In genomic region chr11:110710520-110711381, GRCh38 we compare ENCODE assay signal across 8 cellular contexts. TPM values are rescaled to one million over a fixed set of nuclear protein-coding genes. Genes with fewer than 3 reads are reported as not detected.
DNase-seq lines count a peak whose midpoint lies in the region; ATAC-seq, FAIRE-seq and TF ChIP-seq lines count a peak whose summit lies in the region.

No MANE protein-coding gene starts in this region.

- H3K9me3 Mint-ChIP-seq in activated CD8-positive, alpha-beta memory T cell treated with anti-CD3 and anti-CD28 coated beads, Interleukin-2, amount 10 ng/mL, durations not matched to agents 7 days and 5 days (ENCODE audit: low read depth) = no peaks in the 10 kb centered on the region

- intact Hi-C loops in left cardiac atrium (cut with DNase I) = no loop called here
- intact Hi-C loops in pancreas (cut with DNase I) = no loop called here

- peaks cover 0 to 12% (median 5%) of the 10 kb centered on the region in 3 donors for H3K4me1 ChIP-seq in pancreas

- no peak overlapping the region for H3K27ac Mint-ChIP-seq in activated CD8-positive, alpha-beta memory T cell treated with anti-CD3 and anti-CD28 coated beads, Interleukin-2, amount 10 ng/mL, durations not matched to agents 7 days and 5 days

- peaks cover 20% of the 10 kb centered on the region for H3K4me1 Mint-ChIP-seq in activated CD8-positive, alpha-beta memory T cell treated with anti-CD3 and anti-CD28 coated beads, Interleukin-2, amount 10 ng/mL, durations not matched to agents 7 days and 5 days

- WGBS in pancreas, 2 donors = 6% methylated on average over 33 to 35 of the region's 35 CpGs

- no peak for FAIRE-seq in pancreas (lab: Jason Lieb, UNC)

- H3K9me3 ChIP-seq in pancreas = no peaks in the 10 kb centered on the region

- ATAC-seq in activated CD8-positive, alpha-beta memory T cell treated with anti-CD3 and anti-CD28 coated beads, Interleukin-2, amount 10 ng/mL, durations not matched to agents 7 days and 5 days = no peak
- ATAC-seq in left cardiac atrium = peak; percentile 9 to 27
- ATAC-seq in pancreas = peak in 3 of 4 donors; percentile 21 to 54 (median 25)
- ATAC-seq in HG02623 (IDR thresholded peaks at IDR 0.05; ENCODE audit: unreplicated experiment) = no peak
- no peak for ATAC-seq in GM18502 (IDR thresholded peaks at IDR 0.05; ENCODE audit: poor library complexity, unreplicated experiment)

- no peak overlapping the region for H3K27ac ChIP-seq in pancreas

- peaks cover 67% of the 10 kb centered on the region for H3K27me3 Mint-ChIP-seq in activated CD8-positive, alpha-beta memory T cell treated with anti-CD3 and anti-CD28 coated beads, Interleukin-2, amount 10 ng/mL, durations not matched to agents 7 days and 5 days

- H3K36me3 ChIP-seq in pancreas = no peaks in the 10 kb centered on the region

- H3K27me3 ChIP-seq in pancreas = peaks cover 0 to 19% (median 6%) of the 10 kb centered on the region in 4 donors

- CTCF ChIA-PET in activated CD8-positive, alpha-beta memory T cell treated with anti-CD3 and anti-CD28 coated beads, Interleukin-2, amount 10 ng/mL, durations not matched to agents 7 days and 5 days (lab: Charles Lee) = interaction anchor here (0.8 kb wide), 1 partner anchor 260 kb away, joined by 3 read pairs; no protein-coding TSS in a partner anchor

- peak; percentile 1 for DNase-seq in stimulated activated CD4-positive, alpha-beta T cell treated with anti-CD3 and anti-CD28 coated beads, Interleukin-4, amount 100 ng/mL, for 1 hour
- no peak for DNase-seq in stimulated activated CD4-positive, alpha-beta T cell treated with anti-CD3 and anti-CD28 coated beads, Interleukin-4, amount 100 ng/mL, for 24 hours
- no peak for DNase-seq in activated CD8-positive, alpha-beta memory T cell treated with anti-CD3 and anti-CD28 coated beads, Interleukin-2, amount 10 ng/mL, durations not matched to agents 7 days and 5 days
- DNase-seq in left cardiac atrium = peak; percentile 29
- DNase-seq in pancreas = peak; percentile 18 to 72 (median 34)
- no peak for DNase-seq in OCI-M1 (lab: John Stamatoyannopoulos, UW)

- no peaks in the 10 kb centered on the region for H3K36me3 Mint-ChIP-seq in activated CD8-positive, alpha-beta memory T cell treated with anti-CD3 and anti-CD28 coated beads, Interleukin-2, amount 10 ng/mL, durations not matched to agents 7 days and 5 days

- H3K4me3 Mint-ChIP-seq in activated CD8-positive, alpha-beta memory T cell treated with anti-CD3 and anti-CD28 coated beads, Interleukin-2, amount 10 ng/mL, durations not matched to agents 7 days and 5 days = peak overlapping the region; percentile 31

- peak overlapping the region in 3 of 4 donors; percentile 7 to 58 (median 47) for H3K4me3 ChIP-seq in pancreas

- no peak for TF ChIP-seq CTCF in pancreas (IDR thresholded peaks at IDR 0.05)

RNA-seq across cellular contexts. Expression of gene ARHGAP20, which starts 1.5 kb away (rescaled TPM):
- total RNA-seq in activated CD8-positive, alpha-beta memory T cell treated with anti-CD3 and anti-CD28 coated beads, Interleukin-2, amount 10 ng/mL, durations not matched to agents 7 days and 5 days = under 1 TPM; 0.02 to 0.18 TPM
- total RNA-seq in left cardiac atrium (1 to 10 TPM; 2.5 to 4.7 TPM), pancreas (under 1 TPM; 0.06 to 0.61 (median 0.29) TPM)
- under 1 TPM; 0.05 to 0.23 TPM for polyA plus RNA-seq in pancreas

Comparison
In these comparisons a context has a peak if more than half of its experiments do, and no peak if none do; other contexts are left out.
1. DNase-seq: peak in stimulated activated CD4-positive, alpha-beta T cell treated with anti-CD3 and anti-CD28 coated beads, Interleukin-4, amount 100 ng/mL, for 1 hour (single experiment), left cardiac atrium (single experiment) and pancreas (6 of 6); none in stimulated activated CD4-positive, alpha-beta T cell treated with anti-CD3 and anti-CD28 coated beads, Interleukin-4, amount 100 ng/mL, for 24 hours (single experiment), activated CD8-positive, alpha-beta memory T cell treated with anti-CD3 and anti-CD28 coated beads, Interleukin-2, amount 10 ng/mL, durations not matched to agents 7 days and 5 days (single experiment) and OCI-M1 (single experiment).
2. ATAC-seq: peak in left cardiac atrium (2 of 2) and pancreas (3 of 4); none in activated CD8-positive, alpha-beta memory T cell treated with anti-CD3 and anti-CD28 coated beads, Interleukin-2, amount 10 ng/mL, durations not matched to agents 7 days and 5 days (single experiment), HG02623 (single experiment) and GM18502 (single experiment).